ENCODE assay signal across 1 cellular context in the genomic region with DNA sequence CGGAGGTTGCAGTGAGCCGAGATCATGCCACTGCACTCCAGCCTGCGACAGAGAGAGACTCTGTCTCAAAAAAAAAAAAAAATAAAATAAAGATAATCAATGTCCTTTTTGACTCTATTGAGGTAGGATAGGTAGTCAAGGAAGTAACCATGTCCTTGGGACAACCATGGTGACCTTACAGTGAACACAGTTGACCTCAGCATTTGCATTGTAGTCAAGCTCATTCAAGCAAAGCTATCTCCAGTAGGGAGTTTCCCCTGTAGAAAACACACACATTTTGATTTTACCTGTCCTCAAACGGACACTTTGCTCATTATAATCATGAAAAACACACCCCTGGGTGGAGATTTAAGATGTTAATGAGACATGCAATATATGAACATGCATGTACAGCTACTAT.
TF ChIP-seq lines count a peak whose summit lies in the region.

No MANE protein-coding gene starts in this region.

TF ChIP-seq in WTC11, 78 proteins besides CTCF, POLR2A, EP300 and RAD21 (continued from another document):
- TF ChIP-seq, protein P1, sequence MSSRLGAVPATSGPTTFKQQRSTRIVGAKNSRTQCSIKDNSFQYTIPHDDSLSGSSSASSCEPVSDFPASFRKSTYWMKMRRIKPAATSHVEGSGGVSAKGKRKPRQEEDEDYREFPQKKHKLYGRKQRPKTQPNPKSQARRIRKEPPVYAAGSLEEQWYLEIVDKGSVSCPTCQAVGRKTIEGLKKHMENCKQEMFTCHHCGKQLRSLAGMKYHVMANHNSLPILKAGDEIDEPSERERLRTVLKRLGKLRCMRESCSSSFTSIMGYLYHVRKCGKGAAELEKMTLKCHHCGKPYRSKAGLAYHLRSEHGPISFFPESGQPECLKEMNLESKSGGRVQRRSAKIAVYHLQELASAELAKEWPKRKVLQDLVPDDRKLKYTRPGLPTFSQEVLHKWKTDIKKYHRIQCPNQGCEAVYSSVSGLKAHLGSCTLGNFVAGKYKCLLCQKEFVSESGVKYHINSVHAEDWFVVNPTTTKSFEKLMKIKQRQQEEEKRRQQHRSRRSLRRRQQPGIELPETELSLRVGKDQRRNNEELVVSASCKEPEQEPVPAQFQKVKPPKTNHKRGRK (CRISPR knock-in tag; IDR thresholded peaks at IDR 0.05; ENCODE audit: borderline replicate concordance) = no peak
- no peak for TF ChIP-seq NFE2L1 (CRISPR knock-in tag; IDR thresholded peaks at IDR 0.05)
